27 cellular contexts compared by ENCODE assay signal in the genomic region with DNA sequence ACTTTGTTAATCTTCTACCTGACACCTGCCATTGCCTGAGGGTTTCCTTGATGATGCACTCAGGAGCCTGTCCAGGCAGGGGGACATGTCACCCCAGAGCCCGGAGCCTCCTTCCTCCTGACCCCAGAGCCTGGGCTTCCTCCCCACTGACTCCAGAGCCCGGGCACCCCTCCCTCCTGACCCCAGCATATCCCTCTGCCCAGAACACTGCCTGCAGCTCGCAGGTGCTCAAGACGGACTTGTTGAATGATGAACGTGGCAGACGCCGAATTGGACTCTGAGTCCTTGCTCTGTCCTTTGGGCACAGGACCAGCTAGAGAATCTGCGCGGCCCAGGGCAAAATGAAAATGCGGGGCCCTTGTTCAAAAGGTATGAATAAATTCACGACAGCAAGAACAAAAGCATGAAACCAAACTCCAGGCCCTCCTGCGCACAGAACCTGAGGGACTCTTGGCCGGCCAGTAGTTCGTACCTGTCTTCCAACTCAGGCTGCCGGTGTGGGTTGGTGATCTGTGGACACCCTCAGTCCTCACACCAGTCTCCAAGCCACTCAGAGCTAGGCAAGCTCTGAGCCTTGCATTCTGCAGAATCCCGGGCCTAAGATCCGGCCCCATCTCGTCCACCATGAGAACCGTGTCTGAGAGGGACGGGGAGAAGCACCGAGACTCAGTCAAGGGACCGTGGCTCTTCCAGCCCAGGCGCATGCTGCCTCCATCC.
"Had no signal": no experiment of that assay in that cellular context is flagged by ENCODE, and none has a peak within 500 bp of the region (broad histone marks: within the 10 kb centered on the region; RNA-seq: fewer than 3 reads in every experiment).

No MANE protein-coding gene starts in this region.

- DNase-seq: activated CD4-positive, alpha-beta T cell treated with anti-CD3 and anti-CD28 coated beads for 1 hour; activated CD4-positive, alpha-beta T cell treated with anti-CD3 and anti-CD28 coated beads, Interleukin-2, amount 50 U/mL, for 1 hour; activated CD8-positive, alpha-beta T cell treated with anti-CD3 and anti-CD28 coated beads for 36 hours; activated gamma-delta T cell treated with Interleukin-2 at 50 U/mL for 16 hours; activated naive CD4-positive, alpha-beta T cell treated with anti-CD3 and anti-CD28 coated beads, Interleukin-2, amount 50 U/mL, for 16 hours; activated T-cell treated with anti-CD3 and anti-CD28 coated beads, Interleukin-2, amount 50 U/mL, for 4 hours; endodermal cell; foreskin keratinocyte; kidney glomerular epithelial cell; mammary epithelial cell; naive B cell; nephron progenitor cell; ovary; stimulated activated CD4-positive, alpha-beta T cell treated with anti-CD3 and anti-CD28 coated beads, Interleukin-15, amount 100 ng/mL, for 24 hours; stimulated activated CD4-positive, alpha-beta T cell treated with anti-CD3 and anti-CD28 coated beads, Interleukin-2, amount 100 ng/mL, for 24 hours; stimulated activated naive CD4-positive, alpha-beta T cell; T-helper 2 cell had no signal

- H3K4me2 ChIP-seq: smooth muscle cell had no signal

- H3K27ac ChIP-seq: esophagus muscularis mucosa, foreskin keratinocyte, neutrophil, ovary, suprapubic skin, tibial nerve had no signal

- H3K36me3 ChIP-seq: esophagus muscularis mucosa, neutrophil, ovary, suprapubic skin, tibial nerve had no signal

- H3K9me3 Mint-ChIP-seq: activated CD8-positive, alpha-beta T cell treated with anti-CD3 and anti-CD28 coated beads for 36 hours; activated T-cell treated with anti-CD3 and anti-CD28 coated beads, Interleukin-2, amount 50 U/mL, for 4 hours; dendritic cell treated with granulocyte-macrophage colony-stimulating factor and Interleukin-4, amounts not matched to agents 40 ng/mL and 50 ng/mL, for 4 days had no signal

- H3K4me1 ChIP-seq: foreskin keratinocyte, suprapubic skin had no signal

- ATAC-seq: activated CD8-positive, alpha-beta T cell treated with anti-CD3 and anti-CD28 coated beads for 36 hours; activated T-cell treated with anti-CD3 and anti-CD28 coated beads, Interleukin-2, amount 50 U/mL, for 4 hours; activated T-helper 17 cell treated with anti-CD3 and anti-CD28 coated beads, Interleukin-2, amount 50 U/mL, for 72 hours; foreskin keratinocyte had no signal

- H3K27me3 Mint-ChIP-seq: activated CD8-positive, alpha-beta T cell treated with anti-CD3 and anti-CD28 coated beads for 36 hours; dendritic cell treated with granulocyte-macrophage colony-stimulating factor and Interleukin-4, amounts not matched to agents 40 ng/mL and 50 ng/mL, for 4 days had no signal

- H3K4me3 ChIP-seq: esophagus muscularis mucosa, ovary, smooth muscle cell, suprapubic skin, tibial nerve had no signal

- H3K4me3 Mint-ChIP-seq: activated CD8-positive, alpha-beta T cell treated with anti-CD3 and anti-CD28 coated beads for 36 hours; activated T-cell treated with anti-CD3 and anti-CD28 coated beads, Interleukin-2, amount 50 U/mL, for 4 hours; activated T-helper 17 cell treated with anti-CD3 and anti-CD28 coated beads, Interleukin-2, amount 50 U/mL, for 72 hours; central memory CD8-positive, alpha-beta T cell; dendritic cell treated with granulocyte-macrophage colony-stimulating factor and Interleukin-4, amounts not matched to agents 40 ng/mL and 50 ng/mL, for 4 days; endodermal cell; mesothelial cell of epicardium; naive B cell; nephron progenitor cell had no signal

- H3K9me3 ChIP-seq: esophagus muscularis mucosa, neutrophil, ovary, suprapubic skin, tibial nerve had no signal

- H3K4me1 Mint-ChIP-seq: activated T-helper 17 cell treated with anti-CD3 and anti-CD28 coated beads, Interleukin-2, amount 50 U/mL, for 72 hours; central memory CD8-positive, alpha-beta T cell; mesothelial cell of epicardium; naive B cell had no signal

- H3K36me3 Mint-ChIP-seq: mesothelial cell of epicardium, naive B cell had no signal

- H3K27ac Mint-ChIP-seq: activated CD8-positive, alpha-beta T cell treated with anti-CD3 and anti-CD28 coated beads for 36 hours; activated T-helper 17 cell treated with anti-CD3 and anti-CD28 coated beads, Interleukin-2, amount 50 U/mL, for 72 hours; dendritic cell treated with granulocyte-macrophage colony-stimulating factor and Interleukin-4, amounts not matched to agents 40 ng/mL and 50 ng/mL, for 4 days; endodermal cell; mesothelial cell of epicardium; naive B cell; nephron progenitor cell; progenitor cell of endocrine pancreas had no signal

- H3K27me3 ChIP-seq: neutrophil, ovary, suprapubic skin, tibial nerve had no signal
